Comparison of ENCODE assay signal across 7 cellular contexts in genomic region chr22:37019309-37020191, GRCh38. TPM values are rescaled to one million over a fixed set of nuclear protein-coding genes. Genes with fewer than 3 reads are reported as not detected.
A peak's percentile ranks its signal among the peaks of the same experiment; 100 is the strongest.
DNase-seq lines count a peak whose midpoint lies in the region; ATAC-seq and TF ChIP-seq lines count a peak whose summit lies in the region.

TSS of gene MPST (plus strand) at chr22:37019742. CDS start at chr22:37019837, 95 bp downstream.
TSS of gene TST (minus strand) at chr22:37019447. CDS start at chr22:37018732, 715 bp downstream.

- CTCF ChIA-PET in HEK293T (lab: Yijun Ruan, JAX) = interaction anchor here (0.8 kb wide), 2 partner anchors 164 to 178 kb away, joined by 3 to 6 read pairs; no protein-coding TSS in a partner anchor
- CTCF ChIA-PET in activated CD4-positive, alpha-beta T cell treated with anti-CD3 and anti-CD28 coated beads for 36 hours (lab: Charles Lee) = interaction anchor here (0.6 to 4.0 kb wide), 16 partner anchors 10 to 713 kb away, joined by 3 to 27 read pairs (median 3); no protein-coding TSS in a partner anchor

- peak within 1 kb of the TSS; percentile 52 for H3K27ac Mint-ChIP-seq in activated CD4-positive, alpha-beta T cell treated with anti-CD3 and anti-CD28 coated beads for 36 hours

- peak; percentile 24; the same call in 1 of the 3 replicates for TF ChIP-seq CTCF in GM12872 (IDR thresholded peaks at IDR 0.05; ENCODE audit: insufficient read depth, low read depth, low read length)
- no peak for TF ChIP-seq CTCF in lower leg skin (IDR thresholded peaks at IDR 0.05)

- intact Hi-C loops in activated CD4-positive, alpha-beta T cell treated with anti-CD3 and anti-CD28 coated beads for 36 hours (cut with DNase I, micrococcal nuclease) = loop anchor here in 1 of 2 experiments (1.0 kb wide), 1 partner anchor 180 kb away; no protein-coding TSS in a partner anchor
- intact Hi-C loops in lower leg skin (cut with DNase I; ENCODE audit: low total_unique reads) = no loop called here

- no peaks in the 10 kb centered on the region for H3K9me3 Mint-ChIP-seq in activated CD4-positive, alpha-beta T cell treated with anti-CD3 and anti-CD28 coated beads for 36 hours (ENCODE audit: low read depth)

- DNase-seq in HEK293T (ENCODE audit: extremely low spot score) = peak; percentile 89
- DNase-seq in NCI-H1930 (lab: John Stamatoyannopoulos, UW) = peak; percentile 51 to 79
- peak; percentile 60 for DNase-seq in activated CD4-positive, alpha-beta T cell treated with anti-CD3 and anti-CD28 coated beads for 36 hours
- peak; percentile 89 for DNase-seq in ecto neural progenitor cell (ENCODE audit: low spot score)
- peak; percentile 45 to 94 for DNase-seq in lower leg skin (ENCODE audit: low spot score in 2 of 2)
- peak; percentile 13 to 26 (median 16) for DNase-seq in stimulated activated CD4-positive, alpha-beta T cell treated with anti-CD3 and anti-CD28 coated beads, TNF-alpha, amount 100 ng/mL, for 4 hours (ENCODE audit: low read depth in 3 of 3)

- TF ChIP-seq POLR2A in lower leg skin (IDR thresholded peaks at IDR 0.05) = peak in 1 of 2 donors; percentile 17

- peak; percentile 74 for ATAC-seq in activated CD4-positive, alpha-beta T cell treated with anti-CD3 and anti-CD28 coated beads for 36 hours

- WGBS in lower leg skin, 2 donors = 1 to 2% methylated on average over 20 to 77 of the region's 107 CpGs

- H3K4me1 Mint-ChIP-seq in activated CD4-positive, alpha-beta T cell treated with anti-CD3 and anti-CD28 coated beads for 36 hours = peaks cover 4% of the 10 kb centered on the region

- peaks cover 13% of the 10 kb centered on the region for H3K27me3 Mint-ChIP-seq in activated CD4-positive, alpha-beta T cell treated with anti-CD3 and anti-CD28 coated beads for 36 hours

- peak within 1 kb of the TSS; percentile 91 for H3K4me3 ChIP-seq in lower leg skin (ENCODE audit: low read depth, poor library complexity, severe bottlenecking)

- H3K4me3 Mint-ChIP-seq in activated CD4-positive, alpha-beta T cell treated with anti-CD3 and anti-CD28 coated beads for 36 hours = peak within 1 kb of the TSS; percentile 78

- H3K36me3 Mint-ChIP-seq in activated CD4-positive, alpha-beta T cell treated with anti-CD3 and anti-CD28 coated beads for 36 hours (ENCODE audit: low read depth) = no peaks in the 10 kb centered on the region

- POLR2A ChIA-PET in HEK293T (lab: Yijun Ruan, JAX) = interaction anchor here (0.9 to 3.4 kb wide), 15 partner anchors 10 to 244 kb away, joined by 3 to 21 read pairs (median 4); partner anchors contain the start of genes IFT27 and KCTD17
- POLR2A ChIA-PET in activated CD4-positive, alpha-beta T cell treated with anti-CD3 and anti-CD28 coated beads for 36 hours (lab: Charles Lee) = interaction anchor here (0.6 kb wide), 1 partner anchor 43 kb away, joined by 3 read pairs; no protein-coding TSS in a partner anchor

TF ChIP-seq in HEK293T, 16 proteins besides CTCF, POLR2A, EP300 and RAD21:
- TF ChIP-seq FOXM1 (IDR thresholded peaks at IDR 0.05; ENCODE audit: borderline replicate concordance) = peak; percentile 94
- TF ChIP-seq LEF1 (IDR thresholded peaks at IDR 0.05; ENCODE audit: borderline replicate concordance) = 0 out of 2 replicates have a peak, but pooled peaks have one; percentile 72
- TF ChIP-seq FOXK2 (IDR thresholded peaks at IDR 0.05) = no peak
- TF ChIP-seq ARNT (IDR thresholded peaks at IDR 0.05) = peak; percentile 77
- TF ChIP-seq SP1 (IDR thresholded peaks at IDR 0.05) = no peak

RNA-seq across cellular contexts. Expression of gene MPST, which starts in this region (rescaled TPM):
- 10 to 100 TPM; 10.6 to 11.0 TPM for total RNA-seq in activated CD4-positive, alpha-beta T cell treated with anti-CD3 and anti-CD28 coated beads for 36 hours
- 100 to 1,000 TPM; 225 to 336 (median 276) TPM for total RNA-seq in lower leg skin

RNA-seq across cellular contexts. Expression of gene TST, which starts in this region (rescaled TPM):
- 1 to 10 TPM; 1.8 to 2.1 TPM for total RNA-seq in activated CD4-positive, alpha-beta T cell treated with anti-CD3 and anti-CD28 coated beads for 36 hours
- 100 to 1,000 TPM in 1 of 4 donors, 10 to 100 TPM in 3; 47.9 to 114 (median 62.5) TPM for total RNA-seq in lower leg skin

Comparison
In these comparisons a context has a peak if more than half of its experiments do, and no peak if none do; other contexts are left out.
1. Peak in every context shown above with its lines: DNase-seq, ATAC-seq and H3K4me3 ChIP-seq.
2. RNA of gene MPST (total RNA-seq): 225 to 336 TPM in lower leg skin; 10.6 to 11.0 TPM in activated CD4-positive, alpha-beta T cell treated with anti-CD3 and anti-CD28 coated beads for 36 hours; every median in the first group is over 10 times any median in the second.
3. RNA of gene TST (total RNA-seq): 47.9 to 114 TPM in lower leg skin; 1.8 to 2.1 TPM in activated CD4-positive, alpha-beta T cell treated with anti-CD3 and anti-CD28 coated beads for 36 hours; every median in the first group is over 10 times any median in the second.
4. DNase-seq: peak in every context shown above with its lines; median percentile 89 in HEK293T; 89 in ecto neural progenitor cell; 70 in lower leg skin; 65 in NCI-H1930; 60 in activated CD4-positive, alpha-beta T cell treated with anti-CD3 and anti-CD28 coated beads for 36 hours; 16 in stimulated activated CD4-positive, alpha-beta T cell treated with anti-CD3 and anti-CD28 coated beads, TNF-alpha, amount 100 ng/mL, for 4 hours.